ENCODE assay signal across 8 cellular contexts in the genomic region with DNA sequence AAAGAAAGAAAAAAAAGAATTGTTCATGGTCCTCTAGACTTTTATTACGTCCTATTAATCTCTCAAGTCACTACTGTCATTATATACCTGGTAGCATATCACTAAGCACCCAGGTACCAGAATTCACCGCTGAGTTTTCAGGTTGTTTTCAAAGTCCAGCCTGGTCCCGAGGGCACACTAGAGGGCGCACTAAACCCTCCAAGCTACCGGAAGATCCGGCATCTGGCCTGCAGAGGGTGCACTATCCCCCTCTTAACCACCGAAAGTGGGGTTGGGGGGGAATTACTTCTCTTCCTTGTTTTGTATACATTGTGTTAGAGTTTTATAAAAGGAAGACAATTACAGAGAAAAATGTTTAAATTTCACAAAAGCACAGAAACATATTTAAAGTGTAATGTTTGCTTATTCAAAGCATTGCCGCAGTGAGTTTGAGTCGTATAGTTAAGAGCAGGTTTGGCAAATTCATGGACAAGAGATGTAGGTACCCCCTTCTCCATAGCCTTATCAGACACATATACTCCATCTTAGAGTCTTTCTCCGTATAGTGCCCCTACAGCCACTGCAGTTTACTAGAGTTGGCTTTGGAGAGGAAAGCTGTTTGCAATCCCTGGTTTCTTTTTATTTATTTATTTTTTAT. TPM values are rescaled to one million over a fixed set of nuclear protein-coding genes. Genes with fewer than 3 reads are reported as not detected.
DNase-seq lines count a peak whose midpoint lies in the region; ATAC-seq, FAIRE-seq and TF ChIP-seq lines count a peak whose summit lies in the region.

No MANE protein-coding gene starts in this region.

- intact Hi-C loops in pancreas (cut with DNase I), result no loop called here

- ATAC-seq in GM21737 (IDR thresholded peaks at IDR 0.05; ENCODE audit: unreplicated experiment) (peak; percentile 95), pancreas (peak; percentile 91 to 100 (median 98))

- no peaks in the 10 kb centered on the region for H3K4me1 ChIP-seq in Peyer's patch
- H3K4me1 ChIP-seq in pancreas, result no peaks in the 10 kb centered on the region
- H3K4me1 ChIP-seq in tibial nerve, result peaks cover 0 to 3% (median 0%) of the 10 kb centered on the region in 4 donors

- TF ChIP-seq EP300 in Ishikawa (IDR thresholded peaks at IDR 0.05; ENCODE audit: borderline replicate concordance), result no peak
- TF ChIP-seq EP300 in tibial nerve (IDR thresholded peaks at IDR 0.05), result peak in 1 of 2 donors; percentile 10

- H3K27ac ChIP-seq in Peyer's patch (no peak overlapping the region), pancreas (no peak overlapping the region), tibial nerve (no peak overlapping the region)

- H3K36me3 ChIP-seq in Peyer's patch, result no peaks in the 10 kb centered on the region
- no peaks in the 10 kb centered on the region for H3K36me3 ChIP-seq in pancreas
- H3K36me3 ChIP-seq in tibial nerve, result no peaks in the 10 kb centered on the region

- H3K4me3 ChIP-seq in Peyer's patch (no peak overlapping the region), fibroblast of the aortic adventitia (ENCODE audit: low read depth, low read length) (no peak overlapping the region), pancreas (peak overlapping the region in 1 of 4 donors; percentile 20), tibial nerve (no peak overlapping the region)

- peak; percentile 87 for FAIRE-seq in G401.6 (lab: Jason Lieb, UNC)
- peak; percentile 68 for FAIRE-seq in pancreas (lab: Jason Lieb, UNC)

- TF ChIP-seq CTCF in Peyer's patch (IDR thresholded peaks at IDR 0.05) (peak; percentile 42 to 97 (median 92)), fibroblast of the aortic adventitia (IDR thresholded peaks at IDR 0.05; ENCODE audit: insufficient read depth, low read length) (peak; percentile 99), pancreas (IDR thresholded peaks at IDR 0.05) (peak; percentile 87 to 96 (median 92)), tibial nerve (IDR thresholded peaks at IDR 0.05) (peak; percentile 79 to 98 (median 91))

- no peaks in the 10 kb centered on the region for H3K27me3 ChIP-seq in Peyer's patch
- H3K27me3 ChIP-seq in pancreas, result no peaks in the 10 kb centered on the region
- H3K27me3 ChIP-seq in tibial nerve, result no peaks in the 10 kb centered on the region

- peak; percentile 70 for TF ChIP-seq RAD21 in Ishikawa (IDR thresholded peaks at IDR 0.05; ENCODE audit: low read depth)

- H3K9me3 ChIP-seq in Peyer's patch (no peaks in the 10 kb centered on the region), pancreas (no peaks in the 10 kb centered on the region), tibial nerve (no peaks in the 10 kb centered on the region)

- WGBS in pancreas, 2 donors, result 21 to 26% methylated on average over 10 of the region's 10 CpGs
- 29 to 30% methylated on average over 10 of the region's 10 CpGs for WGBS in tibial nerve, 2 donors

- DNase-seq in Peyer's patch (peak; percentile 68 to 89 (median 76)), fibroblast of the aortic adventitia (ENCODE audit: low read depth) (peak; percentile 81), pancreas (peak; percentile 56 to 85 (median 78)), tibial nerve (ENCODE audit: low spot score in 2 of 2) (peak; percentile 33 to 68)
- peak; percentile 83 to 85 for DNase-seq in activated T-cell treated with anti-CD3 and anti-CD28 coated beads, Interleukin-2, amount 50 U/mL, for 48 hours

- TF ChIP-seq POLR2A in Peyer's patch (IDR thresholded peaks at IDR 0.05) (no peak), tibial nerve (IDR thresholded peaks at IDR 0.05) (no peak)

TF ChIP-seq in Ishikawa, 13 proteins besides CTCF, POLR2A, EP300 and RAD21:
- TF ChIP-seq, protein P1, sequence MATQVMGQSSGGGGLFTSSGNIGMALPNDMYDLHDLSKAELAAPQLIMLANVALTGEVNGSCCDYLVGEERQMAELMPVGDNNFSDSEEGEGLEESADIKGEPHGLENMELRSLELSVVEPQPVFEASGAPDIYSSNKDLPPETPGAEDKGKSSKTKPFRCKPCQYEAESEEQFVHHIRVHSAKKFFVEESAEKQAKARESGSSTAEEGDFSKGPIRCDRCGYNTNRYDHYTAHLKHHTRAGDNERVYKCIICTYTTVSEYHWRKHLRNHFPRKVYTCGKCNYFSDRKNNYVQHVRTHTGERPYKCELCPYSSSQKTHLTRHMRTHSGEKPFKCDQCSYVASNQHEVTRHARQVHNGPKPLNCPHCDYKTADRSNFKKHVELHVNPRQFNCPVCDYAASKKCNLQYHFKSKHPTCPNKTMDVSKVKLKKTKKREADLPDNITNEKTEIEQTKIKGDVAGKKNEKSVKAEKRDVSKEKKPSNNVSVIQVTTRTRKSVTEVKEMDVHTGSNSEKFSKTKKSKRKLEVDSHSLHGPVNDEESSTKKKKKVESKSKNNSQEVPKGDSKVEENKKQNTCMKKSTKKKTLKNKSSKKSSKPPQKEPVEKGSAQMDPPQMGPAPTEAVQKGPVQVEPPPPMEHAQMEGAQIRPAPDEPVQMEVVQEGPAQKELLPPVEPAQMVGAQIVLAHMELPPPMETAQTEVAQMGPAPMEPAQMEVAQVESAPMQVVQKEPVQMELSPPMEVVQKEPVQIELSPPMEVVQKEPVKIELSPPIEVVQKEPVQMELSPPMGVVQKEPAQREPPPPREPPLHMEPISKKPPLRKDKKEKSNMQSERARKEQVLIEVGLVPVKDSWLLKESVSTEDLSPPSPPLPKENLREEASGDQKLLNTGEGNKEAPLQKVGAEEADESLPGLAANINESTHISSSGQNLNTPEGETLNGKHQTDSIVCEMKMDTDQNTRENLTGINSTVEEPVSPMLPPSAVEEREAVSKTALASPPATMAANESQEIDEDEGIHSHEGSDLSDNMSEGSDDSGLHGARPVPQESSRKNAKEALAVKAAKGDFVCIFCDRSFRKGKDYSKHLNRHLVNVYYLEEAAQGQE (IDR thresholded peaks at IDR 0.05; ENCODE audit: low read depth), result no peak
- TF ChIP-seq TAF1 (IDR thresholded peaks at IDR 0.05; ENCODE audit: low read depth), result no peak
- TF ChIP-seq, protein P2, sequence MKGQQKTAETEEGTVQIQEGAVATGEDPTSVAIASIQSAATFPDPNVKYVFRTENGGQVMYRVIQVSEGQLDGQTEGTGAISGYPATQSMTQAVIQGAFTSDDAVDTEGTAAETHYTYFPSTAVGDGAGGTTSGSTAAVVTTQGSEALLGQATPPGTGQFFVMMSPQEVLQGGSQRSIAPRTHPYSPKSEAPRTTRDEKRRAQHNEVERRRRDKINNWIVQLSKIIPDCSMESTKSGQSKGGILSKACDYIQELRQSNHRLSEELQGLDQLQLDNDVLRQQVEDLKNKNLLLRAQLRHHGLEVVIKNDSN (IDR thresholded peaks at IDR 0.05), result no peak
- TF ChIP-seq TEAD4 (IDR thresholded peaks at IDR 0.05), result no peak
TF ChIP-seq in Ishikawa: peak in this region for 0.

RNA-seq across cellular contexts. Expression of a gene that starts 19.2 kb away (rescaled TPM):
- total RNA-seq in Peyer's patch (not detected), fibroblast of the aortic adventitia (ENCODE audit: low replicate concordance) (not detected in 2 replicates), pancreas (under 1 TPM in 4 of 6 donors, not detected in 2; 0.17 to 0.38 (median 0.29) TPM), tibial nerve (not detected)
- polyA plus RNA-seq in pancreas, result not detected

RNA-seq across cellular contexts. Expression of a gene that starts 34.8 kb away (rescaled TPM):
- total RNA-seq in Peyer's patch (10 to 100 TPM in 3 of 4 donors, 1 to 10 TPM in 1; 8.6 to 14.9 (median 11.7) TPM), fibroblast of the aortic adventitia (ENCODE audit: low replicate concordance) (6.5 and 34.3 TPM in 2 replicates), pancreas (10 to 100 TPM in 2 of 6 donors, 1 to 10 TPM in 4; 6.1 to 13.7 (median 8.6) TPM), tibial nerve (10 to 100 TPM; 12.3 to 16.8 (median 13.9) TPM)
- 10 to 100 TPM in 1 of 2 donors, 1 to 10 TPM in 1; 8.6 to 12.1 TPM for polyA plus RNA-seq in pancreas
